8 cellular contexts compared by ENCODE assay signal in genomic region chrX:153944140-153944799, GRCh38. TPM values are rescaled to one million over a fixed set of nuclear protein-coding genes. Genes with fewer than 3 reads are reported as not detected.
DNase-seq lines count a peak whose midpoint lies in the region; ATAC-seq lines count a peak whose summit lies in the region.

TSS of gene RENBP (minus strand) at chrX:153944643. CDS start at chrX:153944610, 33 bp downstream.

- H3K4me3 Mint-ChIP-seq in activated naive CD4-positive, alpha-beta T cell treated with anti-CD3 and anti-CD28 coated beads, Interleukin-2, amount 10 ng/mL, durations not matched to agents 7 days and 5 days = peak within 1 kb of the TSS; percentile 84

- no peak within 1 kb of the TSS for H3K9ac ChIP-seq in GM23248

- no peak within 1 kb of the TSS for H3K4me2 ChIP-seq in GM23248 (ENCODE audit: unreplicated experiment)

- peak within 1 kb of the TSS; percentile 76 for H3K27ac Mint-ChIP-seq in activated naive CD4-positive, alpha-beta T cell treated with anti-CD3 and anti-CD28 coated beads, Interleukin-2, amount 10 ng/mL, durations not matched to agents 7 days and 5 days

- H3K36me3 Mint-ChIP-seq in activated naive CD4-positive, alpha-beta T cell treated with anti-CD3 and anti-CD28 coated beads, Interleukin-2, amount 10 ng/mL, durations not matched to agents 7 days and 5 days = peaks cover 9% of the 10 kb centered on the region

- no peaks in the 10 kb centered on the region for H3K9me3 Mint-ChIP-seq in activated naive CD4-positive, alpha-beta T cell treated with anti-CD3 and anti-CD28 coated beads, Interleukin-2, amount 10 ng/mL, durations not matched to agents 7 days and 5 days

- H3K27me3 Mint-ChIP-seq in activated naive CD4-positive, alpha-beta T cell treated with anti-CD3 and anti-CD28 coated beads, Interleukin-2, amount 10 ng/mL, durations not matched to agents 7 days and 5 days = no peaks in the 10 kb centered on the region

- H3K4me3 ChIP-seq in iPS DF 6.9 (ENCODE audit: low read length) (peak within 1 kb of the TSS; percentile 20; the same call in 1 of the 2 replicates), GM23248 (no peak within 1 kb of the TSS)

- DNase-seq in activated CD4-positive, CD25-positive, alpha-beta regulatory T cell treated with anti-CD3 and anti-CD28 coated beads, Interleukin-2, amount 50 U/mL, for 72 hours = no peak
- DNase-seq in activated naive CD4-positive, alpha-beta T cell treated with anti-CD3 and anti-CD28 coated beads, Interleukin-2, amount 10 ng/mL, durations not matched to agents 7 days and 5 days = peak; percentile 68
- DNase-seq in iPS DF 6.9 (ENCODE audit: low read depth, low spot score) (no peak), kidney glomerular epithelial cell (lab: John Stamatoyannopoulos, UW) (no peak), GM23248 (no peak)
- DNase-seq in stimulated activated CD4-positive, alpha-beta T cell treated with anti-CD3 and anti-CD28 coated beads, Interleukin-1b, Interleukin-23, amount 100 ng/mL, for 48 hours = peak; percentile 50

- H3K4me1 ChIP-seq in iPS DF 6.9 (ENCODE audit: control insufficient read depth, insufficient read depth, low read length) = peaks cover 8% of the 10 kb centered on the region; the same call in 1 of the 2 replicates
- no peaks in the 10 kb centered on the region for H3K4me1 ChIP-seq in GM23248 (ENCODE audit: insufficient read depth)

- in situ Hi-C loops in GM23248 (cut with MboI) = no loop called here

- H3F3A ChIP-seq in GM23248 (ENCODE audit: insufficient read depth) = no peaks in the 10 kb centered on the region

- H3K27ac ChIP-seq in iPS DF 6.9 (ENCODE audit: low read length) (no peak within 1 kb of the TSS), GM23248 (no peak within 1 kb of the TSS)

- ATAC-seq in activated CD4-positive, CD25-positive, alpha-beta regulatory T cell treated with anti-CD3 and anti-CD28 coated beads, Interleukin-2, amount 50 U/mL, for 24 hours = peak; percentile 36 to 51
- no peak for ATAC-seq in HG03342 (IDR thresholded peaks at IDR 0.05; ENCODE audit: unreplicated experiment)

- CTCF ChIA-PET in activated naive CD4-positive, alpha-beta T cell treated with anti-CD3 and anti-CD28 coated beads, Interleukin-2, amount 10 ng/mL, durations not matched to agents 7 days and 5 days (lab: Charles Lee) = interaction anchor here (12.0 kb wide), 1 partner anchor 17 kb away, joined by 241 read pairs; the partner anchor contains the start of gene ARHGAP4

- H3K27me3 ChIP-seq in iPS DF 6.9 (ENCODE audit: control insufficient read depth, insufficient read depth, low read length) (no peaks in the 10 kb centered on the region), GM23248 (replicated peaks; ENCODE audit: insufficient read depth) (no peaks in the 10 kb centered on the region)

- no peaks in the 10 kb centered on the region for H3K9me3 ChIP-seq in iPS DF 6.9 (ENCODE audit: control insufficient read depth, insufficient read depth, low read length)
- no peaks in the 10 kb centered on the region for H3K9me3 ChIP-seq in GM23248 (ENCODE audit: low read depth)

- no peaks in the 10 kb centered on the region for H3K36me3 ChIP-seq in iPS DF 6.9 (ENCODE audit: control insufficient read depth, insufficient read depth, low read length)
- no peaks in the 10 kb centered on the region; the same call in 1 of the 2 replicates for H3K36me3 ChIP-seq in GM23248 (ENCODE audit: low read depth)

- no peaks in the 10 kb centered on the region for H4K20me1 ChIP-seq in GM23248 (ENCODE audit: insufficient read depth)

- no peak within 1 kb of the TSS for H2AFZ ChIP-seq in GM23248

- WGBS in iPS DF 6.9 (ENCODE audit: insufficient coverage, insufficient read length) = no CpG with 5 or more reads among the region's 31 CpGs
- WGBS in GM23248 (ENCODE audit: low coverage in 1 of 2, low lambda C conversion rate in 2 of 2, missing lambda C conversion rate in 2 of 2), 2 experiments = 8 to 24% methylated on average over 8 to 9 of the region's 31 CpGs

- no peaks in the 10 kb centered on the region for H3K9me2 ChIP-seq in GM23248 (ENCODE audit: insufficient read depth)

- H3K79me2 ChIP-seq in GM23248 (ENCODE audit: insufficient read depth) = no peaks in the 10 kb centered on the region

- H3K4me1 Mint-ChIP-seq in activated naive CD4-positive, alpha-beta T cell treated with anti-CD3 and anti-CD28 coated beads, Interleukin-2, amount 10 ng/mL, durations not matched to agents 7 days and 5 days = peaks cover 38% of the 10 kb centered on the region

RNA-seq across cellular contexts. Expression of gene RENBP, which starts in this region (rescaled TPM):
- total RNA-seq in GM23248 (2014; rRNA removed; shearing (Covaris generic)) = 0.11 TPM in 1 of 2 replicates, not detected in the other
- not detected in 2 replicates for polyA plus RNA-seq in GM23248 (2016; fragmentation: Nextera tagmentation; extraction: Ambion mirVana)

Comparison
In these comparisons a context has a peak if more than half of its experiments do, and no peak if none do; other contexts are left out.
1. DNase-seq: peak in activated naive CD4-positive, alpha-beta T cell treated with anti-CD3 and anti-CD28 coated beads, Interleukin-2, amount 10 ng/mL, durations not matched to agents 7 days and 5 days (single experiment) and stimulated activated CD4-positive, alpha-beta T cell treated with anti-CD3 and anti-CD28 coated beads, Interleukin-1b, Interleukin-23, amount 100 ng/mL, for 48 hours (single experiment); none in activated CD4-positive, CD25-positive, alpha-beta regulatory T cell treated with anti-CD3 and anti-CD28 coated beads, Interleukin-2, amount 50 U/mL, for 72 hours (single experiment), iPS DF 6.9 (single experiment), kidney glomerular epithelial cell (single experiment) and GM23248 (single experiment).